ENCODE assay signal across 12 cellular contexts in genomic region chr18:45441110-45441842, GRCh38.
DNase-seq lines count a peak whose midpoint lies in the region; ATAC-seq and TF ChIP-seq lines count a peak whose summit lies in the region.
"Had no signal": no experiment of that assay in that cellular context is flagged by ENCODE, and none has a peak within 500 bp of the region (broad histone marks: within the 10 kb centered on the region; RNA-seq: fewer than 3 reads in every experiment).

No MANE protein-coding gene starts in this region.

- no peaks in the 10 kb centered on the region for H3K4me1 Mint-ChIP-seq in activated CD4-positive, alpha-beta T cell treated with anti-CD3 and anti-CD28 coated beads, Interleukin-2, amount 10 ng/mL, durations not matched to agents 7 days and 5 days
- H3K4me1 Mint-ChIP-seq in activated naive CD4-positive, alpha-beta T cell treated with anti-CD3 and anti-CD28 coated beads for 36 hours (ENCODE audit: low read depth): no peaks in the 10 kb centered on the region
- H3K4me1 Mint-ChIP-seq: activated naive CD4-positive, alpha-beta T cell treated with anti-CD3 and anti-CD28 coated beads, Interleukin-2, amount 50 U/mL, for 24 hours had no signal

- H3K4me3 ChIP-seq in RWPE2 (ENCODE audit: severe bottlenecking): no peak overlapping the region
- H3K4me3 ChIP-seq in foreskin fibroblast (ENCODE audit: low read depth in 1 of 2, low read length in 2 of 2): no peak overlapping the region
- H3K4me3 ChIP-seq in upper lobe of right lung: no peak overlapping the region
- H3K4me3 ChIP-seq: BLaER1 had no signal

- ATAC-seq in RWPE2 (ENCODE audit: low read depth) (no peak), upper lobe of right lung (no peak), HG02798 (IDR thresholded peaks at IDR 0.05; ENCODE audit: poor library complexity, unreplicated experiment) (no peak)

- H3K4me3 Mint-ChIP-seq in activated CD4-positive, alpha-beta T cell treated with anti-CD3 and anti-CD28 coated beads, Interleukin-2, amount 10 ng/mL, durations not matched to agents 7 days and 5 days: no peak overlapping the region
- H3K4me3 Mint-ChIP-seq in activated naive CD4-positive, alpha-beta T cell treated with anti-CD3 and anti-CD28 coated beads for 36 hours: no peak overlapping the region
- H3K4me3 Mint-ChIP-seq: activated naive CD4-positive, alpha-beta T cell treated with anti-CD3 and anti-CD28 coated beads, Interleukin-2, amount 50 U/mL, for 24 hours had no signal

- no peaks in the 10 kb centered on the region for H3K36me3 Mint-ChIP-seq in activated CD4-positive, alpha-beta T cell treated with anti-CD3 and anti-CD28 coated beads, Interleukin-2, amount 10 ng/mL, durations not matched to agents 7 days and 5 days (ENCODE audit: low read depth)
- no peaks in the 10 kb centered on the region for H3K36me3 Mint-ChIP-seq in activated naive CD4-positive, alpha-beta T cell treated with anti-CD3 and anti-CD28 coated beads for 36 hours (ENCODE audit: low read depth)
- H3K36me3 Mint-ChIP-seq: activated naive CD4-positive, alpha-beta T cell treated with anti-CD3 and anti-CD28 coated beads, Interleukin-2, amount 50 U/mL, for 24 hours had no signal

- H3K27me3 ChIP-seq in RWPE2 (ENCODE audit: insufficient read depth, poor library complexity, severe bottlenecking) (no peaks in the 10 kb centered on the region), upper lobe of right lung (no peaks in the 10 kb centered on the region)
- H3K27me3 ChIP-seq: BLaER1, neutrophil had no signal

- H3K4me1 ChIP-seq in RWPE2 (ENCODE audit: insufficient read depth, poor library complexity, severe bottlenecking) (peaks cover 3% of the 10 kb centered on the region), upper lobe of right lung (no peaks in the 10 kb centered on the region)

- DNase-seq in NCI-H1417 (lab: John Stamatoyannopoulos, UW) (peak; percentile 22 to 58 (median 30)), NCI-H1417 treated with DMSO at 0.1 percent for 48 hours (lab: John Stamatoyannopoulos, UW) (no peak), RWPE2 (ENCODE audit: low spot score) (no peak), foreskin fibroblast (peak; percentile 9 to 55), upper lobe of right lung (no peak)
- DNase-seq in activated CD4-positive, alpha-beta T cell treated with anti-CD3 and anti-CD28 coated beads, Interleukin-2, amount 10 ng/mL, durations not matched to agents 7 days and 5 days: no peak
- DNase-seq in activated naive CD4-positive, alpha-beta T cell treated with anti-CD3 and anti-CD28 coated beads for 36 hours: no peak
- DNase-seq: glutamatergic neuron had no signal

- no peaks in the 10 kb centered on the region for H3K9me3 Mint-ChIP-seq in activated CD4-positive, alpha-beta T cell treated with anti-CD3 and anti-CD28 coated beads, Interleukin-2, amount 10 ng/mL, durations not matched to agents 7 days and 5 days
- no peaks in the 10 kb centered on the region for H3K9me3 Mint-ChIP-seq in activated naive CD4-positive, alpha-beta T cell treated with anti-CD3 and anti-CD28 coated beads for 36 hours
- H3K9me3 Mint-ChIP-seq: activated naive CD4-positive, alpha-beta T cell treated with anti-CD3 and anti-CD28 coated beads, Interleukin-2, amount 50 U/mL, for 24 hours had no signal

- CTCF ChIA-PET in activated CD4-positive, alpha-beta T cell treated with anti-CD3 and anti-CD28 coated beads, Interleukin-2, amount 10 ng/mL, durations not matched to agents 7 days and 5 days (lab: Charles Lee): no interaction called here
- CTCF ChIA-PET in activated naive CD4-positive, alpha-beta T cell treated with anti-CD3 and anti-CD28 coated beads for 36 hours (lab: Charles Lee): interaction anchor here (0.9 kb wide), 1 partner anchor 10 kb away, joined by 3 read pairs; no protein-coding TSS in a partner anchor

- H3K27me3 Mint-ChIP-seq in activated CD4-positive, alpha-beta T cell treated with anti-CD3 and anti-CD28 coated beads, Interleukin-2, amount 10 ng/mL, durations not matched to agents 7 days and 5 days: peaks cover 3% of the 10 kb centered on the region
- peaks cover 6% of the 10 kb centered on the region for H3K27me3 Mint-ChIP-seq in activated naive CD4-positive, alpha-beta T cell treated with anti-CD3 and anti-CD28 coated beads for 36 hours (ENCODE audit: low read depth)

- intact Hi-C loops in upper lobe of right lung (cut with DNase I): no loop called here
- intact Hi-C loops in activated naive CD4-positive, alpha-beta T cell treated with anti-CD3 and anti-CD28 coated beads for 36 hours (cut with micrococcal nuclease): no loop called here

- H3K36me3 ChIP-seq in RWPE2 (ENCODE audit: low read depth) (no peaks in the 10 kb centered on the region), upper lobe of right lung (no peaks in the 10 kb centered on the region)
- H3K36me3 ChIP-seq: BLaER1, neutrophil had no signal

- POLR2A ChIA-PET in activated CD4-positive, alpha-beta T cell treated with anti-CD3 and anti-CD28 coated beads, Interleukin-2, amount 10 ng/mL, durations not matched to agents 7 days and 5 days (lab: Charles Lee): no interaction called here

- H3K27ac ChIP-seq in RWPE2 (ENCODE audit: poor library complexity, severe bottlenecking) (no peak overlapping the region), upper lobe of right lung (no peak overlapping the region)
- H3K27ac ChIP-seq: BLaER1, neutrophil had no signal

- H3K9me3 ChIP-seq in RWPE2 (ENCODE audit: severe bottlenecking) (no peaks in the 10 kb centered on the region), upper lobe of right lung (no peaks in the 10 kb centered on the region)
- H3K9me3 ChIP-seq: BLaER1, neutrophil had no signal

- H3K27ac Mint-ChIP-seq in activated CD4-positive, alpha-beta T cell treated with anti-CD3 and anti-CD28 coated beads, Interleukin-2, amount 10 ng/mL, durations not matched to agents 7 days and 5 days: no peak overlapping the region
- H3K27ac Mint-ChIP-seq in activated naive CD4-positive, alpha-beta T cell treated with anti-CD3 and anti-CD28 coated beads for 36 hours: no peak overlapping the region
- H3K27ac Mint-ChIP-seq: activated naive CD4-positive, alpha-beta T cell treated with anti-CD3 and anti-CD28 coated beads, Interleukin-2, amount 50 U/mL, for 24 hours had no signal

- peak; percentile 67 for TF ChIP-seq CTCF in RWPE2 (IDR thresholded peaks at IDR 0.05; ENCODE audit: poor library complexity, severe bottlenecking)
- peak; percentile 46 for TF ChIP-seq CTCF in foreskin fibroblast (IDR thresholded peaks at IDR 0.05; ENCODE audit: low read depth, low read length)
- TF ChIP-seq CTCF in upper lobe of right lung (IDR thresholded peaks at IDR 0.05): peak; percentile 14

Comparison
In these comparisons a context has a peak if more than half of its experiments do, and no peak if none do; other contexts are left out.
1. DNase-seq: peak in NCI-H1417 (3 of 3) and foreskin fibroblast (2 of 2); none in NCI-H1417 treated with DMSO at 0.1 percent for 48 hours (single experiment), RWPE2 (single experiment), upper lobe of right lung (single experiment), activated CD4-positive, alpha-beta T cell treated with anti-CD3 and anti-CD28 coated beads, Interleukin-2, amount 10 ng/mL, durations not matched to agents 7 days and 5 days (single experiment) and activated naive CD4-positive, alpha-beta T cell treated with anti-CD3 and anti-CD28 coated beads for 36 hours (single experiment).
2. CTCF ChIP-seq: peak in every context shown above with its lines; median percentile 67 in RWPE2; 46 in foreskin fibroblast; 14 in upper lobe of right lung.